8 cellular contexts compared by ENCODE assay signal in the genomic region with DNA sequence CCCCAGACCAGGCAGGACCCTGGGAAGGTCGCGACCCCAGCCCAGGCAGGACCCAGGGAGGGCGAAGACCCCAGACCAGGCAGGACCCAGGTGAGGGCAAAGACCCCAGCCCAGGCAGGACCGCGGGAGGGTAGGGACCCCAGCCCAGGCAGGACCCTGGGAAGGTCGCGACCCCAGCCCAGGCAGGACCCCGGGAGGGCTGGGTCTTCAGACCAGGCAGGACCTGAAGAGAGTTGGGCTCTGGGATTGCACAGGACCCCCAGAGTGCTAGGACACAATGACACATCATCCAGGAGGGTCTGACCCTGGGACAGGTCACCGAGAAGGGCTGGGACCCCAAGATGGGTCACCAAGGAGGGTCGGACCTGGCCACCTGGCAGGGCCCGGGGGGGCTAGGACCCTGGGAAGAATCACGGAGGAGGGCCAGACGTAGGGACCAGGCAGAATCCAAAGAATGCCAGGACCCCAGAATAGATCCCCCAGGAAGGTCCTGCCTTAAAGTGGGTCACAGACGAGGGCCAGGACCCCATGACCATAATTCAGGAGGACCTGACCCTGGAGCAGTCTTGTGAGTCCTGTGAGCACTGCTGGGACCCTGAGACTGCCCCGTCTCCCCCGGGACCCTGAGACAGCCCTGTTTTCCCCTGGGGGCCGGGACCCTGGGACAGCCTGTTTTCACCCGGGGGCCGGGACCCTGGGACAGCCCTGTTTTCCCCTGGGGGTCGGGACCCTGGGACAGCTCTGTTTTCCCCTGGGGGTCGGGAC. TPM values are rescaled to one million over a fixed set of nuclear protein-coding genes. Genes with fewer than 3 reads are reported as not detected.
A peak's percentile ranks its signal among the peaks of the same experiment; 100 is the strongest.
DNase-seq lines count a peak whose midpoint lies in the region; ATAC-seq, FAIRE-seq and TF ChIP-seq lines count a peak whose summit lies in the region.

No MANE protein-coding gene starts in this region.

- peaks cover 6% of the 10 kb centered on the region for H3K9me3 Mint-ChIP-seq in glutamatergic neuron (ENCODE audit: unreplicated experiment)

- peaks cover 21 to 28% of the 10 kb centered on the region in 2 donors for H3K4me1 ChIP-seq in gastrocnemius medialis

- H3K9me3 ChIP-seq in gastrocnemius medialis = no peaks in the 10 kb centered on the region

- H3K27me3 ChIP-seq in GM06990 (replicated peaks; ENCODE audit: control insufficient read depth, insufficient read depth, low read length) (no peaks in the 10 kb centered on the region), gastrocnemius medialis (no peaks in the 10 kb centered on the region)

- no peaks in the 10 kb centered on the region; the same call in 1 of the 2 replicates for H3K36me3 ChIP-seq in GM06990 (ENCODE audit: control insufficient read depth, insufficient read depth, low read length)
- H3K36me3 ChIP-seq in gastrocnemius medialis = no peaks in the 10 kb centered on the region

- H3K36me3 Mint-ChIP-seq in glutamatergic neuron (ENCODE audit: unreplicated experiment) = peaks cover 11% of the 10 kb centered on the region

- DNase-seq in GM06990 (ENCODE audit: extremely low read depth, insufficient read length) (no peak), glutamatergic neuron (no peak), gastrocnemius medialis (no peak), SIG-M5 (lab: John Stamatoyannopoulos, UW) (no peak), kidney tubule cell (ENCODE audit: low spot score) (no peak), GM12891 (ENCODE audit: insufficient read length, low spot score) (no peak)

- intact Hi-C loops in gastrocnemius medialis (cut with DNase I; ENCODE audit: low total_unique reads) = no loop called here

- in situ Hi-C loops in gastrocnemius medialis (cut with MboI; ENCODE audit: low sequenced_read_pairs in 4 of 4) = no loop called here

- H3K4me3 Mint-ChIP-seq in glutamatergic neuron (ENCODE audit: unreplicated experiment) = peak overlapping the region; percentile 59

- no peak for ATAC-seq in gastrocnemius medialis
- no peak for ATAC-seq in esophagus mucosa

- no peak for FAIRE-seq in GM12891 (lab: Jason Lieb, UNC)

- H3K27ac ChIP-seq in VCaP = peak overlapping the region; percentile 35; the same call in 1 of the 2 replicates
- H3K27ac ChIP-seq in gastrocnemius medialis = peak overlapping the region in 1 of 4 donors; percentile 0

- no peak overlapping the region for H3K27ac Mint-ChIP-seq in glutamatergic neuron (ENCODE audit: unreplicated experiment)

- H3K4me3 ChIP-seq in GM06990 (replicated peaks; ENCODE audit: low read depth, low read length) = peak overlapping the region; percentile 84
- peak overlapping the region; percentile 79 to 97 (median 87) for H3K4me3 ChIP-seq in gastrocnemius medialis

- TF ChIP-seq CTCF in GM06990 (IDR thresholded peaks at IDR 0.05; ENCODE audit: insufficient read depth, low read length, poor library complexity, severe bottlenecking) (no peak), VCaP (conservative IDR thresholded peaks at IDR 0.05) (no peak), glutamatergic neuron (IDR thresholded peaks at IDR 0.05; ENCODE audit: partially characterized antibody, unreplicated experiment) (no peak), gastrocnemius medialis (IDR thresholded peaks at IDR 0.05 in 4 of 5, conservative IDR thresholded peaks at IDR 0.05 in 1 of 5) (no peak)

- peaks cover 15% of the 10 kb centered on the region for H3K4me1 Mint-ChIP-seq in glutamatergic neuron (ENCODE audit: low read depth, unreplicated experiment)

- H3K27me3 Mint-ChIP-seq in glutamatergic neuron (ENCODE audit: unreplicated experiment) = peaks cover 3% of the 10 kb centered on the region

- TF ChIP-seq POLR2A in gastrocnemius medialis (IDR thresholded peaks at IDR 0.05) = no peak
- no peak for TF ChIP-seq POLR2A in GM12891 (IDR thresholded peaks at IDR 0.05; ENCODE audit: low read depth, low read length)

TF ChIP-seq in GM12891, 5 proteins besides CTCF, POLR2A, EP300 and RAD21:
- TF ChIP-seq POU2F2 (IDR thresholded peaks at IDR 0.05; ENCODE audit: low read depth, low read length) (no peak), POLR2AphosphoS5 (IDR thresholded peaks at IDR 0.05; ENCODE audit: low read depth, low read length) (no peak), SPI1 (IDR thresholded peaks at IDR 0.05; ENCODE audit: low read depth, low read length) (no peak), TAF1 (IDR thresholded peaks at IDR 0.05; ENCODE audit: low read depth, low read length) (no peak), PAX5 (IDR thresholded peaks at IDR 0.05; ENCODE audit: insufficient read depth, low read length, severe bottlenecking) (no peak)

RNA-seq across cellular contexts. Expression of a gene that starts 1.4 kb away (rescaled TPM):
- 122 TPM for total RNA-seq in glutamatergic neuron (ENCODE audit: unreplicated experiment)
- total RNA-seq in gastrocnemius medialis = 10 to 100 TPM; 14.5 to 31.9 (median 21.6) TPM
- 30.5 TPM for total RNA-seq in esophagus mucosa
- polyA plus RNA-seq in GM12891 (2012; ENCODE audit: low read depth, missing spikeins) = 20.6 TPM

RNA-seq across cellular contexts. Expression of a gene that starts 18.1 kb away (rescaled TPM):
- total RNA-seq in glutamatergic neuron (ENCODE audit: unreplicated experiment) (not detected), gastrocnemius medialis (1 to 10 TPM; 1.3 to 3.4 (median 2.2) TPM), esophagus mucosa (2.7 TPM)
- 0.42 TPM for polyA plus RNA-seq in GM12891 (2012; ENCODE audit: low read depth, missing spikeins)

RNA-seq across cellular contexts. Expression of a gene that starts 32.7 kb away (rescaled TPM):
- 13.6 TPM for total RNA-seq in glutamatergic neuron (ENCODE audit: unreplicated experiment)
- 10 to 100 TPM in 1 of 4 donors, 1 to 10 TPM in 3; 1.3 to 20.3 (median 3.6) TPM for total RNA-seq in gastrocnemius medialis
- total RNA-seq in esophagus mucosa = 22.2 TPM
- 23.8 TPM for polyA plus RNA-seq in GM12891 (2012; ENCODE audit: low read depth, missing spikeins)

RNA-seq across cellular contexts. Expression of a gene that starts 32.9 kb away (rescaled TPM):
- total RNA-seq in glutamatergic neuron (ENCODE audit: unreplicated experiment) (230 TPM), gastrocnemius medialis (100 to 1,000 TPM in 1 of 4 donors, 10 to 100 TPM in 3; 24.7 to 172 (median 91.5) TPM), esophagus mucosa (344 TPM)
- 1,492 TPM for polyA plus RNA-seq in GM12891 (2012; ENCODE audit: low read depth, missing spikeins)
